1 cellular context compared by ENCODE assay signal in the genomic region with DNA sequence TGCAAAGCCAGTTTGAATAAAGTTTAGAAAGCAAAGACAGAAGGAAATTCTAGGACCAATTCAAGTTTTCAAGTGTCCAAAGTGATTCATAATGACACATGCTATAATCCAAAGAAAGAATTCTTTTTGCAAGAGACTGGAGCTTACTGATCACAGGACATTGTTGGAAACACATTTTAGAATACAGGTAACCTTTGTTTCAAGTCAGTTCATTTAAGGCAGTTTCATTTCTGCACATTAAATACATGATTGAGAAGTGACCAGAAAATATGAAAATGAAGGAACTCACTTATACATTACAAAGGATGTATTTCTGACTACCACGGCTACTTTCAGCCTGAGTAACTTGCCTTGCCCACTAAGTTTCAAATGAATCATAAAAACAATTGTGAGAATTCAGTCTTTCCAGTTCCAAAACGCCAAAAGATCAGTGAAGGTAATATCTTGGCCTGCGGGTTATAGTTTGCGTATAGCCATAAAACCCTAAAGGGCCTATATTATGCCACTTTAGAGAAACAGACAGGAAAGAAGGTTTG.
TF ChIP-seq lines count a peak whose summit lies in the region.

No MANE protein-coding gene starts in this region.

TF ChIP-seq in GM12878, 131 proteins besides CTCF, POLR2A, EP300 and RAD21 (continued from another document and continues in another):
- TF ChIP-seq NFIC (IDR thresholded peaks at IDR 0.05; ENCODE audit: low read depth, low read length) (peak; percentile 41; the same call in 1 of the 2 replicates), SREBF1 (IDR thresholded peaks at IDR 0.05; ENCODE audit: low read length) (no peak), CBX5 (IDR thresholded peaks at IDR 0.05; ENCODE audit: low read depth) (no peak), ZNF217 (IDR thresholded peaks at IDR 0.05) (peak; percentile 90), RB1 (IDR thresholded peaks at IDR 0.05; ENCODE audit: borderline replicate concordance) (no peak), ZNF592 (IDR thresholded peaks at IDR 0.05) (no peak), DPF2 (IDR thresholded peaks at IDR 0.05) (peak; percentile 46; the same call in 1 of the 2 replicates), SPI1 (IDR thresholded peaks at IDR 0.05; ENCODE audit: borderline replicate concordance, insufficient read depth, low read depth, low read length) (no peak), USF1 (IDR thresholded peaks at IDR 0.05; ENCODE audit: borderline replicate concordance, extremely low read length, insufficient read depth, low read depth, low read length) (no peak), RCOR1 (conservative IDR thresholded peaks at IDR 0.05; ENCODE audit: low read depth, low read length) (no peak), FOXM1 (IDR thresholded peaks at IDR 0.05; ENCODE audit: low read depth, low read length) (no peak), CHD1 (IDR thresholded peaks at IDR 0.05; ENCODE audit: low read depth, low read length) (no peak), IRF4 (IDR thresholded peaks at IDR 0.05; ENCODE audit: low read depth, low read length) (no peak), FOXK2 (IDR thresholded peaks at IDR 0.05) (no peak), SKIL (IDR thresholded peaks at IDR 0.05; ENCODE audit: low read depth, poor library complexity, severe bottlenecking) (peak; percentile 54), ZNF384 (IDR thresholded peaks at IDR 0.05; ENCODE audit: borderline replicate concordance, low read depth, low read length) (no peak), POLR2AphosphoS2 (IDR thresholded peaks at IDR 0.05; ENCODE audit: low read depth, low read length) (no peak), JUNB (IDR thresholded peaks at IDR 0.05) (peak; percentile 66), EZH2 (IDR thresholded peaks at IDR 0.05; ENCODE audit: borderline replicate concordance, control insufficient read depth, low read depth, low read length) (no peak), NR2F1 (conservative IDR thresholded peaks at IDR 0.05) (peak; percentile 21; the same call in 1 of the 2 replicates), MYC (IDR thresholded peaks at IDR 0.05; ENCODE audit: insufficient read depth, insufficient read length, insufficient replicate concordance, low read length, severe bottlenecking) (no peak), IKZF2 (IDR thresholded peaks at IDR 0.05) (peak; percentile 54 to 61; a peak in 3 of 4 replicates), NFXL1 (IDR thresholded peaks at IDR 0.05; ENCODE audit: borderline replicate concordance) (0 out of 2 replicates have a peak, but pooled peaks have one; percentile 68), SUPT20H (IDR thresholded peaks at IDR 0.05; ENCODE audit: borderline replicate concordance, control insufficient read depth, low read depth, low read length) (no peak), ZBTB40 (IDR thresholded peaks at IDR 0.05; ENCODE audit: borderline replicate concordance) (peak; percentile 68; the same call in 1 of the 2 replicates), MXI1 (IDR thresholded peaks at IDR 0.05; ENCODE audit: low read depth, low read length) (no peak), CBX3 (IDR thresholded peaks at IDR 0.05; ENCODE audit: borderline replicate concordance, low read depth) (no peak), MTA3 (IDR thresholded peaks at IDR 0.05; ENCODE audit: borderline replicate concordance, low read length) (no peak), MEF2B (IDR thresholded peaks at IDR 0.05; ENCODE audit: partially characterized antibody, poor library complexity, severe bottlenecking) (peak; percentile 27), ZNF24 (IDR thresholded peaks at IDR 0.05) (peak; percentile 63; the same call in 1 of the 2 replicates), IKZF1 (conservative IDR thresholded peaks at IDR 0.05) (0 out of 2 replicates have a peak, but pooled peaks have one; percentile 27), PAX5 (IDR thresholded peaks at IDR 0.05; ENCODE audit: borderline replicate concordance, low read depth, low read length) (peak; percentile 33; the same call in 1 of the 2 replicates), RFX5 (IDR thresholded peaks at IDR 0.05; ENCODE audit: low read depth, low read length) (no peak), TARDBP (IDR thresholded peaks at IDR 0.05; ENCODE audit: borderline replicate concordance) (no peak), BMI1 (IDR thresholded peaks at IDR 0.05; ENCODE audit: borderline replicate concordance) (no peak), ZNF622 (IDR thresholded peaks at IDR 0.05) (no peak)
- TF ChIP-seq, protein P1, sequence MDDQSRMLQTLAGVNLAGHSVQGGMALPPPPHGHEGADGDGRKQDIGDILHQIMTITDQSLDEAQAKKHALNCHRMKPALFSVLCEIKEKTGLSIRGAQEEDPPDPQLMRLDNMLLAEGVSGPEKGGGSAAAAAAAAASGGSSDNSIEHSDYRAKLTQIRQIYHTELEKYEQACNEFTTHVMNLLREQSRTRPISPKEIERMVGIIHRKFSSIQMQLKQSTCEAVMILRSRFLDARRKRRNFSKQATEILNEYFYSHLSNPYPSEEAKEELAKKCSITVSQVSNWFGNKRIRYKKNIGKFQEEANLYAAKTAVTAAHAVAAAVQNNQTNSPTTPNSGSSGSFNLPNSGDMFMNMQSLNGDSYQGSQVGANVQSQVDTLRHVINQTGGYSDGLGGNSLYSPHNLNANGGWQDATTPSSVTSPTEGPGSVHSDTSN (IDR thresholded peaks at IDR 0.05; ENCODE audit: insufficient replicate concordance, low read depth, low read length): no peak
- TF ChIP-seq, protein P2, sequence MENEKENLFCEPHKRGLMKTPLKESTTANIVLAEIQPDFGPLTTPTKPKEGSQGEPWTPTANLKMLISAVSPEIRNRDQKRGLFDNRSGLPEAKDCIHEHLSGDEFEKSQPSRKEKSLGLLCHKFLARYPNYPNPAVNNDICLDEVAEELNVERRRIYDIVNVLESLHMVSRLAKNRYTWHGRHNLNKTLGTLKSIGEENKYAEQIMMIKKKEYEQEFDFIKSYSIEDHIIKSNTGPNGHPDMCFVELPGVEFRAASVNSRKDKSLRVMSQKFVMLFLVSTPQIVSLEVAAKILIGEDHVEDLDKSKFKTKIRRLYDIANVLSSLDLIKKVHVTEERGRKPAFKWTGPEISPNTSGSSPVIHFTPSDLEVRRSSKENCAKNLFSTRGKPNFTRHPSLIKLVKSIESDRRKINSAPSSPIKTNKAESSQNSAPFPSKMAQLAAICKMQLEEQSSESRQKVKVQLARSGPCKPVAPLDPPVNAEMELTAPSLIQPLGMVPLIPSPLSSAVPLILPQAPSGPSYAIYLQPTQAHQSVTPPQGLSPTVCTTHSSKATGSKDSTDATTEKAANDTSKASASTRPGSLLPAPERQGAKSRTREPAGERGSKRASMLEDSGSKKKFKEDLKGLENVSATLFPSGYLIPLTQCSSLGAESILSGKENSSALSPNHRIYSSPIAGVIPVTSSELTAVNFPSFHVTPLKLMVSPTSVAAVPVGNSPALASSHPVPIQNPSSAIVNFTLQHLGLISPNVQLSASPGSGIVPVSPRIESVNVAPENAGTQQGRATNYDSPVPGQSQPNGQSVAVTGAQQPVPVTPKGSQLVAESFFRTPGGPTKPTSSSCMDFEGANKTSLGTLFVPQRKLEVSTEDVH (IDR thresholded peaks at IDR 0.05; ENCODE audit: low read depth, partially characterized antibody): no peak
- TF ChIP-seq, protein P3, sequence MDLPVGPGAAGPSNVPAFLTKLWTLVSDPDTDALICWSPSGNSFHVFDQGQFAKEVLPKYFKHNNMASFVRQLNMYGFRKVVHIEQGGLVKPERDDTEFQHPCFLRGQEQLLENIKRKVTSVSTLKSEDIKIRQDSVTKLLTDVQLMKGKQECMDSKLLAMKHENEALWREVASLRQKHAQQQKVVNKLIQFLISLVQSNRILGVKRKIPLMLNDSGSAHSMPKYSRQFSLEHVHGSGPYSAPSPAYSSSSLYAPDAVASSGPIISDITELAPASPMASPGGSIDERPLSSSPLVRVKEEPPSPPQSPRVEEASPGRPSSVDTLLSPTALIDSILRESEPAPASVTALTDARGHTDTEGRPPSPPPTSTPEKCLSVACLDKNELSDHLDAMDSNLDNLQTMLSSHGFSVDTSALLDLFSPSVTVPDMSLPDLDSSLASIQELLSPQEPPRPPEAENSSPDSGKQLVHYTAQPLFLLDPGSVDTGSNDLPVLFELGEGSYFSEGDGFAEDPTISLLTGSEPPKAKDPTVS (IDR thresholded peaks at IDR 0.05; ENCODE audit: low read depth, low read length): no peak
- TF ChIP-seq, protein P4, sequence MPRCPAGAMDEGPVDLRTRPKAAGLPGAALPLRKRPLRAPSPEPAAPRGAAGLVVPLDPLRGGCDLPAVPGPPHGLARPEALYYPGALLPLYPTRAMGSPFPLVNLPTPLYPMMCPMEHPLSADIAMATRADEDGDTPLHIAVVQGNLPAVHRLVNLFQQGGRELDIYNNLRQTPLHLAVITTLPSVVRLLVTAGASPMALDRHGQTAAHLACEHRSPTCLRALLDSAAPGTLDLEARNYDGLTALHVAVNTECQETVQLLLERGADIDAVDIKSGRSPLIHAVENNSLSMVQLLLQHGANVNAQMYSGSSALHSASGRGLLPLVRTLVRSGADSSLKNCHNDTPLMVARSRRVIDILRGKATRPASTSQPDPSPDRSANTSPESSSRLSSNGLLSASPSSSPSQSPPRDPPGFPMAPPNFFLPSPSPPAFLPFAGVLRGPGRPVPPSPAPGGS (IDR thresholded peaks at IDR 0.05; ENCODE audit: borderline replicate concordance, insufficient read depth, low read depth, low read length, poor library complexity, severe bottlenecking): no peak
